8 cellular contexts compared by ENCODE assay signal in genomic region chr16:30005341-30006094, GRCh38. TPM values are rescaled to one million over a fixed set of nuclear protein-coding genes. Genes with fewer than 3 reads are reported as not detected.
DNase-seq lines count a peak whose midpoint lies in the region; ATAC-seq and TF ChIP-seq lines count a peak whose summit lies in the region.

No MANE protein-coding gene starts in this region.

- no peak overlapping the region for H3K27ac Mint-ChIP-seq in activated naive CD4-positive, alpha-beta T cell treated with anti-CD3 and anti-CD28 coated beads, Interleukin-2, amount 50 U/mL, for 72 hours

- intact Hi-C loops in left ventricle myocardium inferior (cut with micrococcal nuclease): no loop called here

- POLR2A ChIA-PET in AG04450 (lab: Yijun Ruan, JAX): interaction anchor here (0.6 to 1.5 kb wide), 3 partner anchors 9 to 80 kb away, joined by 3 to 4 read pairs (median 3); partner anchors contain the start of genes INO80E, KCTD13 and TAOK2

- H3K4me3 ChIP-seq in AG04450 (ENCODE audit: low read depth, low read length): no peak overlapping the region
- no peak overlapping the region for H3K4me3 ChIP-seq in left ventricle myocardium inferior

- H3K9me3 ChIP-seq in AG04450 (ENCODE audit: control insufficient read depth, insufficient read depth, low read length) (no peaks in the 10 kb centered on the region; the same call in 1 of the 2 replicates), left ventricle myocardium inferior (replicated peaks) (no peaks in the 10 kb centered on the region)

- peaks cover 12% of the 10 kb centered on the region for H3K4me1 ChIP-seq in left ventricle myocardium inferior

- ATAC-seq in activated naive CD4-positive, alpha-beta T cell treated with anti-CD3 and anti-CD28 coated beads, Interleukin-2, amount 50 U/mL, for 72 hours: peak; percentile 59 to 62
- no peak for ATAC-seq in GM21526 (IDR thresholded peaks at IDR 0.05; ENCODE audit: low FRiP score, unreplicated experiment)

- H3K27ac ChIP-seq in AG04450 (ENCODE audit: low read depth, low read length) (no peak overlapping the region), left ventricle myocardium inferior (replicated peaks) (no peak overlapping the region)

- H3K27me3 ChIP-seq in AG04450 (ENCODE audit: control insufficient read depth, insufficient read depth, low read length): peaks cover 15% of the 10 kb centered on the region
- peaks cover 27% of the 10 kb centered on the region for H3K27me3 ChIP-seq in left ventricle myocardium inferior (ENCODE audit: low read depth)

- H3K9me3 Mint-ChIP-seq in activated naive CD4-positive, alpha-beta T cell treated with anti-CD3 and anti-CD28 coated beads, Interleukin-2, amount 50 U/mL, for 72 hours: no peaks in the 10 kb centered on the region

- no peaks in the 10 kb centered on the region for H3K36me3 Mint-ChIP-seq in activated naive CD4-positive, alpha-beta T cell treated with anti-CD3 and anti-CD28 coated beads, Interleukin-2, amount 50 U/mL, for 72 hours

- TF ChIP-seq CTCF in AG04450 (IDR thresholded peaks at IDR 0.05; ENCODE audit: low read depth, low read length) (peak; percentile 91), left ventricle myocardium inferior (IDR thresholded peaks at IDR 0.05; ENCODE audit: borderline replicate concordance) (peak; percentile 83)

- DNase-seq in AG04450 (ENCODE audit: low read depth, low spot score) (no peak), G401 (ENCODE audit: low spot score) (peak; percentile 34), NCI-H510A (lab: John Stamatoyannopoulos, UW) (peak; percentile 69), left ventricle myocardium inferior (no peak), cerebellar nuclear complex (lab: John Stamatoyannopoulos, UW) (no peak)
- peak in 1 of 2 donors; percentile 44 for DNase-seq in activated naive CD4-positive, alpha-beta T cell treated with anti-CD3 and anti-CD28 coated beads, Interleukin-2, amount 50 U/mL, for 72 hours (ENCODE audit: low spot score in 2 of 2)
- peak; percentile 55 for DNase-seq in stimulated activated CD4-positive, alpha-beta T cell treated with anti-CD3 and anti-CD28 coated beads, Interleukin-15, amount 100 ng/mL, for 24 hours

- peaks cover 13% of the 10 kb centered on the region for H3K36me3 ChIP-seq in left ventricle myocardium inferior

- CTCF ChIA-PET in AG04450 (lab: Charles Lee): interaction anchor here (0.5 to 0.7 kb wide), 3 partner anchors 9 to 337 kb away, joined by 3 to 12 read pairs (median 3); partner anchors contain the start of gene INO80E

- in situ Hi-C loops in G401 (cut with HindIII; ENCODE audit: low sequenced_read_pairs): no loop called here

RNA-seq across cellular contexts. Expression of gene DOC2A, which starts 5.3 kb away (rescaled TPM):
- 0.22 and 0.46 TPM in 2 replicates for polyA plus RNA-seq in AG04450 (2011; rRNA removed)
- 0.39 and 0.87 TPM in 2 replicates for polyA minus RNA-seq in AG04450 (2011; rRNA and poly(A)+ RNA removed)
- total RNA-seq in G401 (2014; rRNA removed; shearing (Covaris generic)): not detected in 2 replicates
- total RNA-seq in activated naive CD4-positive, alpha-beta T cell treated with anti-CD3 and anti-CD28 coated beads, Interleukin-2, amount 50 U/mL, for 72 hours: 1 to 10 TPM in 1 of 2 donors, under 1 TPM in 1; 0.80 to 2.0 TPM
- 0.66 TPM for total RNA-seq in left ventricle myocardium inferior

RNA-seq across cellular contexts. Expression of gene INO80E, which starts 9.5 kb away (rescaled TPM):
- 27.3 and 27.5 TPM in 2 replicates for polyA plus RNA-seq in AG04450 (2011; rRNA removed)
- 8.6 and 10.1 TPM in 2 replicates for polyA minus RNA-seq in AG04450 (2011; rRNA and poly(A)+ RNA removed)
- 72.4 and 97.0 TPM in 2 replicates for total RNA-seq in G401 (2014; rRNA removed; shearing (Covaris generic))
- 10 to 100 TPM; 85.3 to 90.7 TPM for total RNA-seq in activated naive CD4-positive, alpha-beta T cell treated with anti-CD3 and anti-CD28 coated beads, Interleukin-2, amount 50 U/mL, for 72 hours
- 29.0 TPM for total RNA-seq in left ventricle myocardium inferior

RNA-seq across cellular contexts. Expression of gene HIRIP3, which starts 10.1 kb away (rescaled TPM):
- 2.5 and 3.8 TPM in 2 replicates for polyA plus RNA-seq in AG04450 (2011; rRNA removed)
- 2.1 and 2.2 TPM in 2 replicates for polyA minus RNA-seq in AG04450 (2011; rRNA and poly(A)+ RNA removed)
- 15.0 and 16.7 TPM in 2 replicates for total RNA-seq in G401 (2014; rRNA removed; shearing (Covaris generic))
- 10 to 100 TPM; 30.1 to 38.7 TPM for total RNA-seq in activated naive CD4-positive, alpha-beta T cell treated with anti-CD3 and anti-CD28 coated beads, Interleukin-2, amount 50 U/mL, for 72 hours
- 18.8 TPM for total RNA-seq in left ventricle myocardium inferior

RNA-seq across cellular contexts. Expression of gene C16orf92, which starts 17.5 kb away (rescaled TPM):
- not detected in 2 replicates for polyA plus RNA-seq in AG04450 (2011; rRNA removed)
- polyA minus RNA-seq in AG04450 (2011; rRNA and poly(A)+ RNA removed): not detected in 2 replicates
- not detected in 2 replicates for total RNA-seq in G401 (2014; rRNA removed; shearing (Covaris generic))
- not detected for total RNA-seq in activated naive CD4-positive, alpha-beta T cell treated with anti-CD3 and anti-CD28 coated beads, Interleukin-2, amount 50 U/mL, for 72 hours
- not detected for total RNA-seq in left ventricle myocardium inferior

RNA-seq across cellular contexts. Expression of gene TLCD3B, which starts 25.6 kb away (rescaled TPM):
- not detected in 2 replicates for polyA plus RNA-seq in AG04450 (2011; rRNA removed)
- polyA minus RNA-seq in AG04450 (2011; rRNA and poly(A)+ RNA removed): not detected in 2 replicates
- total RNA-seq in G401 (2014; rRNA removed; shearing (Covaris generic)): 1.3 TPM in 1 of 2 replicates, not detected in the other
- 10 to 100 TPM in 1 of 2 donors, 1 to 10 TPM in 1; 3.4 to 14.1 TPM for total RNA-seq in activated naive CD4-positive, alpha-beta T cell treated with anti-CD3 and anti-CD28 coated beads, Interleukin-2, amount 50 U/mL, for 72 hours
- not detected for total RNA-seq in left ventricle myocardium inferior

Comparison
In these comparisons a context has a peak if more than half of its experiments do, and no peak if none do; other contexts are left out.
1. DNase-seq: peak in G401 (single experiment), NCI-H510A (single experiment) and stimulated activated CD4-positive, alpha-beta T cell treated with anti-CD3 and anti-CD28 coated beads, Interleukin-15, amount 100 ng/mL, for 24 hours (single experiment); none in AG04450 (single experiment), left ventricle myocardium inferior (single experiment) and cerebellar nuclear complex (0 of 2).